In the genomic region with DNA sequence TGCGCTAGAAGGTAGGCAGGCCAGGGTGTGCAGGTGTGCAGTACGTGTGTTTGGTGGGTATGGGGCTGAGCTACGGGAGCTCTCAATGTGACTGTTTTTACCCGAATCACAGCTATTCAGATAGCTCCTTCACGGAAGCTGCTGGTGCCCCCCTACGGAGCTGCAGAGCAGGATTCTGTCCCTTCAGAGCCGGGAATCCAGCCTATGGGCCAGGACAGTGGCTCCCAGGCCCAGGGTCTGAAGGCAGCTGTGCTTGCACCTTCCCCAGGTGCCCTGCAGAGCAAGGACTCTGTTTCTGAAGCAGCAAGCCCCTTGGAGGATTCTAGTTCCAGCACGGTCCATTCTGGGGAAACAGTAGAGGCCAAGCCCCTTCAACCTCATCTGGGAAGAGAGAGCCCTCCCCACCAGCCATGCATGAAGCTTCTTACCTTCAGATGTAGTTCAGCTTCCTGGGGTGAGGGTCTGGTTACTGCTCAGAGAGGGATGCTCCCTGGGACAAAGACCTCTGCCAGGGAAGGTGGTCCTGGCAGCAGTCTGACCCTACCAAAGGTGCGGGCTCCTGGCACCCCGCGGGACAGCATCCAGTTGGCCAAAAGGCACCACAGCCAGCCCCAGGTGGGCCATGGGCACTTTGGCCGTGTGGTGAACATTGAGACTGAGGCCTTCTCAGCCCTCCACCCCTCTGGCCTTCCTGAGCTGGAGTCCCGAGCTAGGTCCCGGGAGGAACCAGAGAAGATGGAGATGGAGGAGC, we compare ENCODE assay signal across 26 cellular contexts.
"Had no signal": no experiment of that assay in that cellular context is flagged by ENCODE, and none has a peak within 500 bp of the region (broad histone marks: within the 10 kb centered on the region; RNA-seq: fewer than 3 reads in every experiment).

No MANE protein-coding gene starts in this region.

- H3K27me3 ChIP-seq: dorsolateral prefrontal cortex, pancreas, right atrium auricular region, spleen, suprapubic skin had no signal

- H3K9me3 ChIP-seq: mucosa of descending colon, pancreas, right atrium auricular region, spleen, suprapubic skin had no signal

- ATAC-seq: left ventricle myocardium superior; mucosa of descending colon; pancreas; stimulated activated memory B cell treated with anti-CD40 and anti-IgM and Interleukin-4, amounts not matched to agents 10 μg/mL and 1 μg/mL and 100 μg/mL, for 72 hours had no signal

- H3K27ac Mint-ChIP-seq: immature natural killer cell; memory B cell; mesothelial cell of epicardium; naive B cell; nephron progenitor cell; progenitor cell of endocrine pancreas; stimulated activated memory B cell treated with anti-CD40 and anti-IgM and Interleukin-4, amounts not matched to agents 10 μg/mL and 1 μg/mL and 100 μg/mL, for 72 hours; stimulated activated naive CD8-positive, alpha-beta T cell treated with anti-CD3 and anti-CD28 coated beads, Interleukin-15, Interleukin-2, amounts not matched to agents 100 ng/mL and 50 ng/mL, for 24 hours had no signal

- H3K4me1 Mint-ChIP-seq: immature natural killer cell, memory B cell had no signal

- H3K4me1 ChIP-seq: pancreas, right atrium auricular region, spleen had no signal

- H3K4me3 ChIP-seq: dorsolateral prefrontal cortex, lung, mucosa of descending colon, pancreas, right atrium auricular region, skin epidermis, spleen, suprapubic skin had no signal

- DNase-seq: cerebellar nuclear complex; effector CD4-positive, alpha-beta T cell; hypothalamus; immature natural killer cell; left ventricle myocardium superior; mucosa of descending colon; naive B cell; nephron progenitor cell; occipital lobe; spleen; stimulated activated CD4-positive, alpha-beta T cell treated with anti-CD3 and anti-CD28 coated beads, Interleukin-4, amount 100 ng/mL, for 4 hours; trophoblast cell had no signal

- H3K27ac ChIP-seq: pancreas, right atrium auricular region, skin epidermis, spleen, suprapubic skin had no signal

- H3K4me3 Mint-ChIP-seq: immature natural killer cell; memory B cell; mesothelial cell of epicardium; naive B cell; nephron progenitor cell; stimulated activated memory B cell treated with anti-CD40 and anti-IgM and Interleukin-4, amounts not matched to agents 10 μg/mL and 1 μg/mL and 100 μg/mL, for 72 hours; stimulated activated naive CD8-positive, alpha-beta T cell treated with anti-CD3 and anti-CD28 coated beads, Interleukin-15, Interleukin-2, amounts not matched to agents 100 ng/mL and 50 ng/mL, for 24 hours had no signal

- H3K9me3 Mint-ChIP-seq: immature natural killer cell; memory B cell; mesothelial cell of epicardium; nephron progenitor cell; stimulated activated memory B cell treated with anti-CD40 and anti-IgM and Interleukin-4, amounts not matched to agents 10 μg/mL and 1 μg/mL and 100 μg/mL, for 72 hours; stimulated activated naive CD8-positive, alpha-beta T cell treated with anti-CD3 and anti-CD28 coated beads, Interleukin-15, Interleukin-2, amounts not matched to agents 100 ng/mL and 50 ng/mL, for 24 hours had no signal

- FAIRE-seq: colon, frontal cortex, keratinocyte, pancreas had no signal

- H3K36me3 Mint-ChIP-seq: immature natural killer cell; memory B cell; naive B cell; stimulated activated memory B cell treated with anti-CD40 and anti-IgM and Interleukin-4, amounts not matched to agents 10 μg/mL and 1 μg/mL and 100 μg/mL, for 72 hours had no signal

- H3K27me3 Mint-ChIP-seq: memory B cell; progenitor cell of endocrine pancreas; stimulated activated memory B cell treated with anti-CD40 and anti-IgM and Interleukin-4, amounts not matched to agents 10 μg/mL and 1 μg/mL and 100 μg/mL, for 72 hours; stimulated activated naive CD8-positive, alpha-beta T cell treated with anti-CD3 and anti-CD28 coated beads, Interleukin-15, Interleukin-2, amounts not matched to agents 100 ng/mL and 50 ng/mL, for 24 hours had no signal

- H3K36me3 ChIP-seq: right atrium auricular region, suprapubic skin had no signal
